9 cellular contexts compared by ENCODE assay signal in genomic region chr10:90319188-90319914, GRCh38.
A peak's percentile ranks its signal among the peaks of the same experiment; 100 is the strongest.
DNase-seq lines count a peak whose midpoint lies in the region; ATAC-seq and TF ChIP-seq lines count a peak whose summit lies in the region.
"Had no signal": no experiment of that assay in that cellular context is flagged by ENCODE, and none has a peak within 500 bp of the region (broad histone marks: within the 10 kb centered on the region; RNA-seq: fewer than 3 reads in every experiment).

No MANE protein-coding gene starts in this region.

- no peak for TF ChIP-seq CTCF in 22Rv1 (IDR thresholded peaks at IDR 0.05)

- no peak overlapping the region for H3K4me3 Mint-ChIP-seq in stimulated activated naive CD8-positive, alpha-beta T cell treated with anti-CD3 and anti-CD28 coated beads, Interleukin-15, amount 100 ng/mL, for 72 hours
- H3K4me3 Mint-ChIP-seq in immature natural killer cell, result no peak overlapping the region
- H3K4me3 Mint-ChIP-seq: stimulated activated naive CD8-positive, alpha-beta T cell treated with anti-CD3 and anti-CD28 coated beads, Interleukin-15, Interleukin-2, amounts not matched to agents 100 ng/mL and 50 ng/mL, for 24 hours had no signal

- H3K27ac ChIP-seq in 22Rv1, result peak overlapping the region; percentile 30

- H3K36me3 Mint-ChIP-seq in immature natural killer cell, result no peaks in the 10 kb centered on the region

- H3K27me3 Mint-ChIP-seq in stimulated activated naive CD8-positive, alpha-beta T cell treated with anti-CD3 and anti-CD28 coated beads, Interleukin-15, amount 100 ng/mL, for 72 hours, result peaks cover 7% of the 10 kb centered on the region
- no peaks in the 10 kb centered on the region for H3K27me3 Mint-ChIP-seq in immature natural killer cell (ENCODE audit: low read depth in 3 of 3)

- DNase-seq in NCI-H2227 treated with DMSO at 0.1 percent for 48 hours (lab: John Stamatoyannopoulos, UW) (peak; percentile 4), NCI-H187 treated with DMSO at 0.1 percent for 48 hours (lab: John Stamatoyannopoulos, UW) (no peak), immature natural killer cell (no peak)
- peak in 1 of 2 donors; percentile 9 for DNase-seq in stimulated activated naive CD8-positive, alpha-beta T cell treated with anti-CD3 and anti-CD28 coated beads, Interleukin-15, amount 100 ng/mL, for 72 hours

- peak; percentile 86 for ATAC-seq in GM18498 (IDR thresholded peaks at IDR 0.05; ENCODE audit: unreplicated experiment)
- peak; percentile 86 for ATAC-seq in HG02678 (IDR thresholded peaks at IDR 0.05; ENCODE audit: unreplicated experiment)
- ATAC-seq in esophagus mucosa, result peak; percentile 94
- ATAC-seq in stimulated activated naive CD8-positive, alpha-beta T cell treated with anti-CD3 and anti-CD28 coated beads, Interleukin-15, amount 100 ng/mL, for 72 hours, result peak; percentile 85

- H3K27ac Mint-ChIP-seq in stimulated activated naive CD8-positive, alpha-beta T cell treated with anti-CD3 and anti-CD28 coated beads, Interleukin-15, amount 100 ng/mL, for 72 hours, result no peak overlapping the region
- no peak overlapping the region for H3K27ac Mint-ChIP-seq in immature natural killer cell
- H3K27ac Mint-ChIP-seq: stimulated activated naive CD8-positive, alpha-beta T cell treated with anti-CD3 and anti-CD28 coated beads, Interleukin-15, Interleukin-2, amounts not matched to agents 100 ng/mL and 50 ng/mL, for 24 hours had no signal

- H3K4me1 Mint-ChIP-seq in stimulated activated naive CD8-positive, alpha-beta T cell treated with anti-CD3 and anti-CD28 coated beads, Interleukin-15, amount 100 ng/mL, for 72 hours, result no peaks in the 10 kb centered on the region
- H3K4me1 Mint-ChIP-seq in immature natural killer cell, result no peaks in the 10 kb centered on the region

- peaks cover 0 to 8% of the 10 kb centered on the region in 2 donors for H3K9me3 Mint-ChIP-seq in stimulated activated naive CD8-positive, alpha-beta T cell treated with anti-CD3 and anti-CD28 coated beads, Interleukin-15, amount 100 ng/mL, for 72 hours
- H3K9me3 Mint-ChIP-seq in immature natural killer cell, result peaks cover 0 to 18% (median 7%) of the 10 kb centered on the region in 6 donors
- H3K9me3 Mint-ChIP-seq: stimulated activated naive CD8-positive, alpha-beta T cell treated with anti-CD3 and anti-CD28 coated beads, Interleukin-15, Interleukin-2, amounts not matched to agents 100 ng/mL and 50 ng/mL, for 24 hours had no signal
